In genomic region chr6:105675715-105676397, GRCh38 we compare ENCODE assay signal across 13 cellular contexts.
DNase-seq lines count a peak whose midpoint lies in the region; ATAC-seq, FAIRE-seq and TF ChIP-seq lines count a peak whose summit lies in the region.
"Had no signal": no experiment of that assay in that cellular context is flagged by ENCODE, and none has a peak within 500 bp of the region (broad histone marks: within the 10 kb centered on the region; RNA-seq: fewer than 3 reads in every experiment).

No MANE protein-coding gene starts in this region.

- DNase-seq in activated CD4-positive, alpha-beta T cell treated with anti-CD3 and anti-CD28 coated beads, Interleukin-2, amount 10 ng/mL, durations not matched to agents 24 days and 14 days: peak; percentile 51
- DNase-seq in activated CD4-positive, alpha-beta T cell treated with anti-CD3 and anti-CD28 coated beads for 4 hours: no peak
- DNase-seq in NCI-H226 (peak; percentile 77), urothelium cell line (ENCODE audit: low spot score) (peak; percentile 72), KG1 (lab: John Stamatoyannopoulos, UW) (no peak)
- DNase-seq in effector memory CD8-positive, alpha-beta T cell: no peak
- DNase-seq: activated CD8-positive, alpha-beta memory T cell treated with anti-CD3 and anti-CD28 coated beads, Interleukin-2, amount 50 U/mL, for 48 hours; heart left ventricle; NCI-H1092 treated with DMSO at 0.1 percent for 48 hours; small intestine had no signal

- H3K4me1 Mint-ChIP-seq in activated CD4-positive, alpha-beta T cell treated with anti-CD3 and anti-CD28 coated beads, Interleukin-2, amount 10 ng/mL, durations not matched to agents 24 days and 14 days: peaks cover 2% of the 10 kb centered on the region
- no peaks in the 10 kb centered on the region for H3K4me1 Mint-ChIP-seq in effector memory CD8-positive, alpha-beta T cell (ENCODE audit: low read depth in 2 of 2)

- H3K27ac Mint-ChIP-seq in activated CD4-positive, alpha-beta T cell treated with anti-CD3 and anti-CD28 coated beads, Interleukin-2, amount 10 ng/mL, durations not matched to agents 24 days and 14 days: no peak overlapping the region
- no peak overlapping the region for H3K27ac Mint-ChIP-seq in effector memory CD8-positive, alpha-beta T cell
- H3K27ac Mint-ChIP-seq: CD14-positive monocyte had no signal

- 37 to 56% methylated on average over 3 to 5 of the region's 5 CpGs for WGBS in gastroesophageal sphincter (ENCODE audit: low coverage in 1 of 2), 2 donors

- peaks cover 20% of the 10 kb centered on the region for H3K27me3 Mint-ChIP-seq in activated CD4-positive, alpha-beta T cell treated with anti-CD3 and anti-CD28 coated beads, Interleukin-2, amount 10 ng/mL, durations not matched to agents 24 days and 14 days
- H3K27me3 Mint-ChIP-seq in effector memory CD8-positive, alpha-beta T cell: no peaks in the 10 kb centered on the region

- no peak overlapping the region for H3K4me3 ChIP-seq in gastroesophageal sphincter
- H3K4me3 ChIP-seq: heart left ventricle had no signal

- H3K9me3 Mint-ChIP-seq in activated CD4-positive, alpha-beta T cell treated with anti-CD3 and anti-CD28 coated beads, Interleukin-2, amount 10 ng/mL, durations not matched to agents 24 days and 14 days: peaks cover 22% of the 10 kb centered on the region
- peaks cover 1 to 3% of the 10 kb centered on the region in 2 donors for H3K9me3 Mint-ChIP-seq in effector memory CD8-positive, alpha-beta T cell

- no peak for TF ChIP-seq CTCF in gastroesophageal sphincter (IDR thresholded peaks at IDR 0.05)

- H3K36me3 Mint-ChIP-seq in activated CD4-positive, alpha-beta T cell treated with anti-CD3 and anti-CD28 coated beads, Interleukin-2, amount 10 ng/mL, durations not matched to agents 24 days and 14 days (ENCODE audit: low read depth): peaks cover 2% of the 10 kb centered on the region
- no peaks in the 10 kb centered on the region for H3K36me3 Mint-ChIP-seq in effector memory CD8-positive, alpha-beta T cell (ENCODE audit: insufficient read depth)
- H3K36me3 Mint-ChIP-seq: CD14-positive monocyte had no signal

- TF ChIP-seq EP300 in gastroesophageal sphincter (IDR thresholded peaks at IDR 0.05): no peak

- intact Hi-C loops in activated CD4-positive, alpha-beta T cell treated with anti-CD3 and anti-CD28 coated beads, Interleukin-2, amount 10 ng/mL, durations not matched to agents 24 days and 14 days (cut with micrococcal nuclease): no loop called here

- peak; percentile 21 for ATAC-seq in effector memory CD8-positive, alpha-beta T cell (replicated peaks)
- no peak for ATAC-seq in gastroesophageal sphincter
- no peak for ATAC-seq in GM21526 (IDR thresholded peaks at IDR 0.05; ENCODE audit: low FRiP score, unreplicated experiment)

- H3K27me3 ChIP-seq in gastroesophageal sphincter: no peaks in the 10 kb centered on the region
- H3K27me3 ChIP-seq: heart left ventricle had no signal

- peaks cover 0 to 6% (median 0%) of the 10 kb centered on the region in 3 donors for H3K9me3 ChIP-seq in gastroesophageal sphincter

- TF ChIP-seq POLR2A in gastroesophageal sphincter (IDR thresholded peaks at IDR 0.05): no peak

- no peak overlapping the region for H3K4me3 Mint-ChIP-seq in activated CD4-positive, alpha-beta T cell treated with anti-CD3 and anti-CD28 coated beads, Interleukin-2, amount 10 ng/mL, durations not matched to agents 24 days and 14 days
- no peak overlapping the region for H3K4me3 Mint-ChIP-seq in effector memory CD8-positive, alpha-beta T cell
- H3K4me3 Mint-ChIP-seq: CD14-positive monocyte had no signal

- no peaks in the 10 kb centered on the region for H3K36me3 ChIP-seq in gastroesophageal sphincter
- H3K36me3 ChIP-seq: heart left ventricle had no signal

- no peak for FAIRE-seq in urothelium cell line (lab: Jason Lieb, UNC)
- FAIRE-seq: small intestine had no signal

- H3K4me1 ChIP-seq in gastroesophageal sphincter: no peaks in the 10 kb centered on the region

- no peak overlapping the region for H3K27ac ChIP-seq in gastroesophageal sphincter
- H3K27ac ChIP-seq: heart left ventricle had no signal

Comparison
In these comparisons a context has a peak if more than half of its experiments do, and no peak if none do; other contexts are left out.
1. DNase-seq: peak in activated CD4-positive, alpha-beta T cell treated with anti-CD3 and anti-CD28 coated beads, Interleukin-2, amount 10 ng/mL, durations not matched to agents 24 days and 14 days (single experiment), NCI-H226 (single experiment) and urothelium cell line (single experiment); none in activated CD4-positive, alpha-beta T cell treated with anti-CD3 and anti-CD28 coated beads for 4 hours (0 of 2), effector memory CD8-positive, alpha-beta T cell (0 of 3) and KG1 (single experiment).